Comparison of ENCODE assay signal across 11 cellular contexts in genomic region chr11:61922539-61922938, GRCh38. TPM values are rescaled to one million over a fixed set of nuclear protein-coding genes. Genes with fewer than 3 reads are reported as not detected.
A peak's percentile ranks its signal among the peaks of the same experiment; 100 is the strongest.
DNase-seq lines count a peak whose midpoint lies in the region; ATAC-seq and TF ChIP-seq lines count a peak whose summit lies in the region.
"Had no signal": no experiment of that assay in that cellular context is flagged by ENCODE, and none has a peak within 500 bp of the region (broad histone marks: within the 10 kb centered on the region; RNA-seq: fewer than 3 reads in every experiment).

No MANE protein-coding gene starts in this region.

- 50 to 53% methylated on average over 6 of the region's 6 CpGs for WGBS in aorta, 2 donors

- ATAC-seq in mucosa of descending colon (peak; percentile 53), aorta (ENCODE audit: low FRiP score) (peak; percentile 74), HG02588 (IDR thresholded peaks at IDR 0.05; ENCODE audit: unreplicated experiment) (no peak)
- ATAC-seq: stimulated activated naive CD8-positive, alpha-beta T cell treated with anti-CD3 and anti-CD28 coated beads, Interleukin-15, amount 100 ng/mL, for 72 hours had no signal

- H3K4me3 Mint-ChIP-seq in endothelial cell (ENCODE audit: unreplicated experiment): no peak overlapping the region
- H3K4me3 Mint-ChIP-seq: stimulated activated naive CD8-positive, alpha-beta T cell treated with anti-CD3 and anti-CD28 coated beads, Interleukin-15, amount 100 ng/mL, for 72 hours had no signal

- no peak overlapping the region for H3K27ac ChIP-seq in aorta (ENCODE audit: low read depth in 1 of 2, low read length in 2 of 2)

- peak; percentile 1 for DNase-seq in stimulated activated CD4-positive, alpha-beta T cell treated with anti-CD3 and anti-CD28 coated beads, Interleukin-4, amount 100 ng/mL, for 24 hours
- no peak for DNase-seq in stimulated activated CD4-positive, alpha-beta T cell treated with anti-CD3 and anti-CD28 coated beads, Interleukin-15, amount 100 ng/mL, for 24 hours
- DNase-seq in endothelial cell (ENCODE audit: low spot score) (no peak), mucosa of descending colon (peak; percentile 36 to 79 (median 55)), aorta (peak; percentile 87 to 90)
- no peak for DNase-seq in activated CD8-positive, alpha-beta memory T cell treated with anti-CD3 and anti-CD28 coated beads, Interleukin-2, amount 50 U/mL, for 48 hours
- no peak for DNase-seq in activated T-cell treated with anti-CD3 and anti-CD28 coated beads, Interleukin-2, amount 50 U/mL, for 48 hours

- intact Hi-C loops in mucosa of descending colon (cut with DNase I, micrococcal nuclease): no loop called here
- intact Hi-C loops in aorta (cut with DNase I): no loop called here

- peaks cover 33% of the 10 kb centered on the region for H3K4me1 Mint-ChIP-seq in endothelial cell (ENCODE audit: unreplicated experiment)

- H3K9me3 Mint-ChIP-seq in endothelial cell (ENCODE audit: unreplicated experiment): no peaks in the 10 kb centered on the region
- H3K9me3 Mint-ChIP-seq: stimulated activated naive CD8-positive, alpha-beta T cell treated with anti-CD3 and anti-CD28 coated beads, Interleukin-15, amount 100 ng/mL, for 72 hours had no signal

- TF ChIP-seq CTCF in endothelial cell (IDR thresholded peaks at IDR 0.05; ENCODE audit: unreplicated experiment): no peak
- no peak for TF ChIP-seq CTCF in mucosa of descending colon (IDR thresholded peaks at IDR 0.05)

- no peaks in the 10 kb centered on the region for H3K4me1 ChIP-seq in mucosa of descending colon (ENCODE audit: low read depth)
- H3K4me1 ChIP-seq in aorta (ENCODE audit: control insufficient read depth in 1 of 2, insufficient read depth in 2 of 2, low read length in 2 of 2): no peaks in the 10 kb centered on the region

- H3K9me3 ChIP-seq in mucosa of descending colon (no peaks in the 10 kb centered on the region), aorta (ENCODE audit: control insufficient read depth, low read length) (no peaks in the 10 kb centered on the region)
- H3K9me3 ChIP-seq: A549 had no signal

- H3K27ac Mint-ChIP-seq in endothelial cell (ENCODE audit: unreplicated experiment): peak overlapping the region; percentile 43

- peaks cover 6% of the 10 kb centered on the region for H3K27me3 Mint-ChIP-seq in endothelial cell (ENCODE audit: unreplicated experiment)

- no peaks in the 10 kb centered on the region for H3K36me3 Mint-ChIP-seq in endothelial cell (ENCODE audit: low read depth, unreplicated experiment)

- H3K36me3 ChIP-seq in mucosa of descending colon (ENCODE audit: low read depth): no peaks in the 10 kb centered on the region
- no peaks in the 10 kb centered on the region for H3K36me3 ChIP-seq in aorta (ENCODE audit: control insufficient read depth in 1 of 2, insufficient read depth in 2 of 2, low read length in 1 of 2)

- no peaks in the 10 kb centered on the region for H3K27me3 ChIP-seq in aorta (ENCODE audit: control insufficient read depth in 1 of 2, insufficient read depth in 2 of 2, low read length in 1 of 2)

- H3K4me3 ChIP-seq in mucosa of descending colon (no peak overlapping the region), aorta (ENCODE audit: low read length in 2 of 2) (no peak overlapping the region)
- H3K4me3 ChIP-seq: A549 had no signal

RNA-seq across cellular contexts. Expression of gene RAB3IL1, which starts 5.2 kb away (rescaled TPM):
- total RNA-seq in endothelial cell (ENCODE audit: unreplicated experiment) (8.9 TPM), mucosa of descending colon (10 to 100 TPM in 2 of 3 donors, 1 to 10 TPM in 1; 2.6 to 15.0 (median 11.8) TPM), aorta (10 to 100 TPM; 23.8 to 45.2 TPM)
- polyA plus RNA-seq in aorta: 10 to 100 TPM in 1 of 2 donors, 1 to 10 TPM in 1; 6.4 to 11.4 TPM
- total RNA-seq: mononuclear cell had no signal

RNA-seq across cellular contexts. Expression of gene BEST1, which starts 27.6 kb away (rescaled TPM):
- total RNA-seq in endothelial cell (ENCODE audit: unreplicated experiment) (0.08 TPM), mucosa of descending colon (1 to 10 TPM in 2 of 3 donors, under 1 TPM in 1; 0.41 to 2.8 (median 1.8) TPM), aorta (1 to 10 TPM; 3.9 to 8.0 TPM)
- polyA plus RNA-seq in aorta: 1 to 10 TPM; 3.5 to 4.1 TPM

RNA-seq across cellular contexts. Expression of gene FADS3, which starts 31.2 kb away (rescaled TPM):
- total RNA-seq in endothelial cell (ENCODE audit: unreplicated experiment): 42.0 TPM
- 10 to 100 TPM in 2 of 3 donors, 1 to 10 TPM in 1; 8.4 to 21.0 (median 11.5) TPM for total RNA-seq in mucosa of descending colon
- 100 to 1,000 TPM; 120 to 180 TPM for total RNA-seq in aorta
- 100 to 1,000 TPM in 1 of 2 donors, 10 to 100 TPM in 1; 33.8 to 402 TPM for polyA plus RNA-seq in aorta

RNA-seq across cellular contexts. Expression of gene FTH1, which starts 44.9 kb away (rescaled TPM):
- total RNA-seq in endothelial cell (ENCODE audit: unreplicated experiment): 837 TPM
- 1,000 to 10,000 TPM; 3,081 to 6,795 (median 5,370) TPM for total RNA-seq in mucosa of descending colon
- 1,000 to 10,000 TPM; 2,602 to 2,677 TPM for total RNA-seq in aorta
- polyA plus RNA-seq in aorta: 1,000 to 10,000 TPM; 5,184 to 9,506 TPM

Comparison
In these comparisons a context has a peak if more than half of its experiments do, and no peak if none do; other contexts are left out.
1. DNase-seq: peak in stimulated activated CD4-positive, alpha-beta T cell treated with anti-CD3 and anti-CD28 coated beads, Interleukin-4, amount 100 ng/mL, for 24 hours (single experiment), mucosa of descending colon (3 of 3) and aorta (2 of 2); none in stimulated activated CD4-positive, alpha-beta T cell treated with anti-CD3 and anti-CD28 coated beads, Interleukin-15, amount 100 ng/mL, for 24 hours (single experiment), endothelial cell (single experiment), activated CD8-positive, alpha-beta memory T cell treated with anti-CD3 and anti-CD28 coated beads, Interleukin-2, amount 50 U/mL, for 48 hours (single experiment) and activated T-cell treated with anti-CD3 and anti-CD28 coated beads, Interleukin-2, amount 50 U/mL, for 48 hours (0 of 2).